Comparison of ENCODE assay signal across 17 cellular contexts in the genomic region with DNA sequence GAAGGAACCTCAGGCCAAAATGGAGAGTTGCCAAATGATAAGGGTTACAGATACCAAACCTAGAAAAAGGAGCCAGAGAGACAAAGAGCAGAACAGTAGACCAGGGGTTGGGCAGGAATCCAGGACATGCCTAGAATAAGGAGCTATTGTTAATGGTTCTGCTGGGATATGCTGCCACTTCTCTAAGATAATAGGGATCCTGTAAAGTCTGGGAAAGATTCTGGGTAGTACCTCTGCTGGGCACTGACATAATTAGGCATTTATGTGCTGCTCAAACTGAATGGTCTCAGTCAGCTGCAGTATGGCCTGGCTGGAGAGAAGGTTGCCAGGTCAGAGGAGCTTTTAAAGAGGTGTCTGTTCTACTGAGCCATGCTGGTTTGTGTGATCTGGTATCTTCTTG.
"Had no signal": no experiment of that assay in that cellular context is flagged by ENCODE, and none has a peak within 500 bp of the region (broad histone marks: within the 10 kb centered on the region; RNA-seq: fewer than 3 reads in every experiment).

No MANE protein-coding gene starts in this region.

- DNase-seq: activated effector memory CD4-positive, alpha-beta T cell treated with Interleukin-2 at 50 U/mL for 16 hours; activated T-cell treated with anti-CD3 and anti-CD28 coated beads, Interleukin-2, amount 50 U/mL, for 1 hour; cerebellar nuclear complex; dermis blood vessel endothelial cell; endodermal cell; erythroblast; glutamatergic neuron; natural killer cell; occipital lobe; psoas muscle; sigmoid colon; stimulated activated CD4-positive, alpha-beta T cell treated with anti-CD3 and anti-CD28 coated beads, Interleukin-12 subunit alpha, Interleukin-12 subunit beta, amount 100 ng/mL, for 4 hours; stimulated activated naive CD8-positive, alpha-beta T cell treated with anti-CD3 and anti-CD28 coated beads, Interleukin-15, Interleukin-2, amounts not matched to agents 100 U/mL and 50 U/mL, for 24 hours; upper lobe of right lung had no signal

- H3K27ac ChIP-seq: psoas muscle, sigmoid colon, upper lobe of right lung had no signal

- H3K36me3 Mint-ChIP-seq: activated naive CD4-positive, alpha-beta T cell treated with anti-CD3 and anti-CD28 coated beads, Interleukin-2, amount 50 U/mL, for 24 hours; memory B cell; natural killer cell had no signal

- H3K36me3 ChIP-seq: sigmoid colon, upper lobe of right lung had no signal

- H3K9me3 ChIP-seq: psoas muscle, sigmoid colon, upper lobe of right lung had no signal

- H3K4me3 ChIP-seq: psoas muscle, sigmoid colon, upper lobe of right lung had no signal

- H3K27ac Mint-ChIP-seq: activated naive CD4-positive, alpha-beta T cell treated with anti-CD3 and anti-CD28 coated beads, Interleukin-2, amount 50 U/mL, for 24 hours; endodermal cell; memory B cell; natural killer cell; T-helper 2 cell treated with Interferon-gamma antibody and Interleukin-4, amounts not matched to agents 5 μg/mL and 100 μg/mL, for 36 hours had no signal

- H3K27me3 ChIP-seq: sigmoid colon, upper lobe of right lung had no signal

- H3K4me1 Mint-ChIP-seq: activated naive CD4-positive, alpha-beta T cell treated with anti-CD3 and anti-CD28 coated beads, Interleukin-2, amount 50 U/mL, for 24 hours; memory B cell; natural killer cell had no signal

- H3K4me3 Mint-ChIP-seq: activated naive CD4-positive, alpha-beta T cell treated with anti-CD3 and anti-CD28 coated beads, Interleukin-2, amount 50 U/mL, for 24 hours; endodermal cell; memory B cell; natural killer cell; T-helper 2 cell treated with Interferon-gamma antibody and Interleukin-4, amounts not matched to agents 5 μg/mL and 100 μg/mL, for 36 hours had no signal

- H3K9me3 Mint-ChIP-seq: activated naive CD4-positive, alpha-beta T cell treated with anti-CD3 and anti-CD28 coated beads, Interleukin-2, amount 50 U/mL, for 24 hours; endodermal cell; memory B cell; natural killer cell; T-helper 2 cell treated with Interferon-gamma antibody and Interleukin-4, amounts not matched to agents 5 μg/mL and 100 μg/mL, for 36 hours had no signal

- H3K4me1 ChIP-seq: psoas muscle, sigmoid colon, upper lobe of right lung had no signal

- ATAC-seq: natural killer cell; psoas muscle; stimulated activated naive CD8-positive, alpha-beta T cell treated with anti-CD3 and anti-CD28 coated beads, Interleukin-15, Interleukin-2, amounts not matched to agents 100 U/mL and 50 U/mL, for 24 hours; upper lobe of right lung had no signal
